In the genomic region with DNA sequence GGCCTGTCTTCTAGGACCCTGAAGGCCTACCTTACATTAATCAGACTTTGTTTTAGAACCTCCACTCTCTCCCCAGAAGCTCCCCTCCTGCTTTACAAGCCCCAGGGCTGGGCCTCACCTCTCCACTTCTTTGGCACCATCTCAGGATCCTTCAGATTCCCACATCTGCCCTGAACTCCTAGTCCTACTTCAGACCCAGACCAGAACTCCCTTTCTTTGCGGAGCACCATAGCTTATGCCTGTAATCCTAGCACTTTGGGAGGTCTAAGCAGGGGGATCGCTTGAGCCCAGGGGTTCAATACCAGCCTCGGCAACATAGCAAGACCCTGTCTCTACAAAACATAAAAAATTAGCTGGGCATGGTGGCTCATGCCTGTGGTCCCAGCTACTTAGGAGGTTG, we compare ENCODE assay signal across 8 cellular contexts. TPM values are rescaled to one million over a fixed set of nuclear protein-coding genes. Genes with fewer than 3 reads are reported as not detected.
A peak's percentile ranks its signal among the peaks of the same experiment; 100 is the strongest.
DNase-seq lines count a peak whose midpoint lies in the region; ATAC-seq and TF ChIP-seq lines count a peak whose summit lies in the region.

No MANE protein-coding gene starts in this region.

- no peak for TF ChIP-seq CTCF in activated B cell treated with CpG ODN at 0.5 μM for 24 hours (IDR thresholded peaks at IDR 0.05)

- no peaks in the 10 kb centered on the region for H3K9me3 Mint-ChIP-seq in activated B cell treated with CpG ODN at 0.5 μM for 24 hours

- peak overlapping the region; percentile 99 for H3K27ac ChIP-seq in right cardiac atrium (ENCODE audit: low read length)
- peak overlapping the region; percentile 98 for H3K27ac ChIP-seq in skeletal muscle tissue (ENCODE audit: low read depth, low read length)

- CTCF ChIA-PET in activated B cell treated with CpG ODN at 0.5 μM for 24 hours (lab: Charles Lee), result interaction anchor here (0.9 to 2.1 kb wide), 2 partner anchors 105 to 141 kb away, joined by 4 to 6 read pairs; no protein-coding TSS in a partner anchor

- 97% methylated on average over 3 of the region's 3 CpGs for WGBS in right cardiac atrium

- DNase-seq in HAP-1 (ENCODE audit: low spot score in 2 of 2) (no peak), activated B cell treated with CpG ODN at 0.5 μM for 24 hours (no peak), right cardiac atrium (no peak), NCI-H1694 treated with DMSO at 0.1 percent for 48 hours (lab: John Stamatoyannopoulos, UW) (no peak), cerebellar cortex (ENCODE audit: low spot score) (no peak), RPMI8226 (no peak), NCI-H1092 treated with DMSO at 0.1 percent for 48 hours (lab: John Stamatoyannopoulos, UW) (no peak)

- H3K9me3 ChIP-seq in HAP-1 (no peaks in the 10 kb centered on the region), right cardiac atrium (ENCODE audit: control insufficient read depth, low read length) (no peaks in the 10 kb centered on the region), skeletal muscle tissue (ENCODE audit: control insufficient read depth in 3 of 3, low read length in 3 of 3) (no peaks in the 10 kb centered on the region)

- peak overlapping the region; percentile 90 to 96 (median 96) for H3K9ac ChIP-seq in skeletal muscle tissue (ENCODE audit: low read depth in 1 of 3, low read length in 3 of 3)

- ATAC-seq in activated B cell treated with CpG ODN at 0.5 μM for 24 hours (ENCODE audit: low read depth) (no peak), right cardiac atrium (no peak)

- POLR2A ChIA-PET in activated B cell treated with CpG ODN at 0.5 μM for 24 hours (lab: Charles Lee), result interaction anchor here (0.5 to 3.5 kb wide), 10 partner anchors 39 to 123 kb away, joined by 3 to 16 read pairs (median 4); a partner anchor contains a TSS

- H3K4me1 Mint-ChIP-seq in activated B cell treated with CpG ODN at 0.5 μM for 24 hours, result peaks cover 33% of the 10 kb centered on the region

- peaks cover 32% of the 10 kb centered on the region for H3K36me3 Mint-ChIP-seq in activated B cell treated with CpG ODN at 0.5 μM for 24 hours (ENCODE audit: low read depth)

- intact Hi-C loops in activated B cell treated with CpG ODN at 0.5 μM for 24 hours (cut with micrococcal nuclease), result loop anchor here (10.0 kb wide), 1 partner anchor 701 kb away; a partner anchor contains a TSS
- intact Hi-C loops in right cardiac atrium (cut with DNase I), result no loop called here

- H3K27ac Mint-ChIP-seq in activated B cell treated with CpG ODN at 0.5 μM for 24 hours, result peak overlapping the region; percentile 96

- H3K4me3 Mint-ChIP-seq in activated B cell treated with CpG ODN at 0.5 μM for 24 hours, result peak overlapping the region; percentile 96

- H3K4me1 ChIP-seq in HAP-1 (peaks cover 3% of the 10 kb centered on the region), right cardiac atrium (ENCODE audit: control insufficient read depth, insufficient read depth, low read length) (peaks cover 7% of the 10 kb centered on the region), skeletal muscle tissue (ENCODE audit: control insufficient read depth in 3 of 3, insufficient read depth in 3 of 3, low read length in 3 of 3) (peaks cover 24 to 45% (median 35%) of the 10 kb centered on the region in 3 donors)

- in situ Hi-C loops in HAP-1 (cut with MboI; ENCODE audit: low sequenced_read_pairs), result no loop called here

- no peaks in the 10 kb centered on the region for H3K27me3 Mint-ChIP-seq in activated B cell treated with CpG ODN at 0.5 μM for 24 hours

- H3K27me3 ChIP-seq in HAP-1 (ENCODE audit: low read depth), result no peaks in the 10 kb centered on the region
- no peaks in the 10 kb centered on the region for H3K27me3 ChIP-seq in right cardiac atrium (ENCODE audit: control insufficient read depth, insufficient read depth)
- no peaks in the 10 kb centered on the region for H3K27me3 ChIP-seq in skeletal muscle tissue (ENCODE audit: control insufficient read depth in 3 of 3, insufficient read depth in 3 of 3, low read length in 3 of 3)

- H3K4me3 ChIP-seq in HAP-1 (peak overlapping the region; percentile 65), right cardiac atrium (ENCODE audit: low read length) (peak overlapping the region; percentile 85), skeletal muscle tissue (ENCODE audit: low read length in 3 of 3) (peak overlapping the region; percentile 97 to 98 (median 98))

- no peaks in the 10 kb centered on the region; the same call in 1 of the 2 replicates for H3K36me3 ChIP-seq in HAP-1 (replicated peaks)
- peaks cover 12 to 14% (median 12%) of the 10 kb centered on the region in 3 donors for H3K36me3 ChIP-seq in skeletal muscle tissue (ENCODE audit: control insufficient read depth in 3 of 3, insufficient read depth in 3 of 3, low read length in 3 of 3)

RNA-seq across cellular contexts. Expression of a gene that starts 1.0 kb away (rescaled TPM):
- 26.0 and 28.4 TPM in 2 replicates for total RNA-seq in activated B cell treated with CpG ODN at 0.5 μM for 24 hours
- 10 to 100 TPM; 26.5 to 31.2 (median 29.6) TPM for total RNA-seq in right cardiac atrium
- 37.2 TPM for polyA plus RNA-seq in right cardiac atrium
- 10.4 TPM for total RNA-seq in skeletal muscle tissue

RNA-seq across cellular contexts. Expression of a gene that starts 43.1 kb away (rescaled TPM):
- total RNA-seq in activated B cell treated with CpG ODN at 0.5 μM for 24 hours (43.1 and 48.8 TPM in 2 replicates), right cardiac atrium (10 to 100 TPM in 3 of 4 donors, 1 to 10 TPM in 1; 9.9 to 13.8 (median 10.7) TPM), skeletal muscle tissue (20.9 TPM)
- polyA plus RNA-seq in right cardiac atrium, result 3.1 TPM
